ENCODE assay signal across 19 cellular contexts in genomic region chr11:134452026-134452848, GRCh38. TPM values are rescaled to one million over a fixed set of nuclear protein-coding genes. Genes with fewer than 3 reads are reported as not detected.
A peak's percentile ranks its signal among the peaks of the same experiment; 100 is the strongest.
DNase-seq lines count a peak whose midpoint lies in the region; TF ChIP-seq lines count a peak whose summit lies in the region.
"Had no signal": no experiment of that assay in that cellular context is flagged by ENCODE, and none has a peak within 500 bp of the region (broad histone marks: within the 10 kb centered on the region; RNA-seq: fewer than 3 reads in every experiment).

No MANE protein-coding gene starts in this region.

- no peak for TF ChIP-seq EP300 in sigmoid colon (IDR thresholded peaks at IDR 0.05)
- no peak for TF ChIP-seq EP300 in ovary (IDR thresholded peaks at IDR 0.05)

- H3K4me1 ChIP-seq in sigmoid colon (no peaks in the 10 kb centered on the region), SJCRH30 (no peaks in the 10 kb centered on the region), ovary (ENCODE audit: insufficient read depth) (no peaks in the 10 kb centered on the region)

- 87 to 89% methylated on average over 14 of the region's 14 CpGs for WGBS in sigmoid colon, 2 donors
- 75 to 79% (median 77%) methylated on average over 13 to 14 of the region's 14 CpGs for WGBS in ovary, 3 donors

- H3K36me3 ChIP-seq in sigmoid colon (no peaks in the 10 kb centered on the region), SJCRH30 (no peaks in the 10 kb centered on the region), ovary (no peaks in the 10 kb centered on the region)

- peak in 9 of 14 donors; percentile 9 to 67 (median 23) for DNase-seq in C1 segment of cervical spinal cord (lab: John Stamatoyannopoulos, UW)
- DNase-seq in caudate nucleus (lab: John Stamatoyannopoulos, UW), result peak in 37 of 61 donors; percentile 11 to 73 (median 51)
- peak; percentile 49 for DNase-seq in mesenteric fat pad (ENCODE audit: low spot score)
- DNase-seq in sigmoid colon, result peak; percentile 43
- no peak for DNase-seq in SJCRH30
- no peak for DNase-seq in SHP77 (lab: John Stamatoyannopoulos, UW)
- no peak for DNase-seq in ovary
- DNase-seq in activated gamma-delta T cell (lab: John Stamatoyannopoulos, UW), result no peak
- DNase-seq: 8988T, COR-L47, DMS153, EL, H7, Karpas-422, NCI-H1930, NCI-H2171, NCI-H446 treated with DMSO at 0.1 percent for 48 hours, NCI-H774 had no signal

- H3K9me3 ChIP-seq in sigmoid colon, result peaks cover 0 to 5% (median 4%) of the 10 kb centered on the region in 4 donors
- H3K9me3 ChIP-seq in SJCRH30 (replicated peaks), result no peaks in the 10 kb centered on the region
- H3K9me3 ChIP-seq in ovary, result no peaks in the 10 kb centered on the region

- H3K27ac ChIP-seq in caudate nucleus (ENCODE audit: low read depth, low read length), result peak overlapping the region; percentile 24
- no peak overlapping the region for H3K27ac ChIP-seq in sigmoid colon
- no peak overlapping the region for H3K27ac ChIP-seq in SJCRH30
- no peak overlapping the region for H3K27ac ChIP-seq in ovary
- H3K27ac ChIP-seq: BLaER1 treated with 17β-estradiol and CSF1 and Interleukin-3, amounts not matched to agents 10 nM and 100 nM had no signal

- no peak for TF ChIP-seq POLR2A in sigmoid colon (IDR thresholded peaks at IDR 0.05)
- no peak for TF ChIP-seq POLR2A in ovary (IDR thresholded peaks at IDR 0.05)

- TF ChIP-seq CTCF in sigmoid colon (IDR thresholded peaks at IDR 0.05), result no peak
- TF ChIP-seq CTCF in ovary (IDR thresholded peaks at IDR 0.05), result no peak

- intact Hi-C loops in sigmoid colon (cut with DNase I) (no loop called here), ovary (cut with DNase I) (no loop called here)

- no peaks in the 10 kb centered on the region for H3K27me3 ChIP-seq in sigmoid colon
- no peaks in the 10 kb centered on the region for H3K27me3 ChIP-seq in SJCRH30
- H3K27me3 ChIP-seq in ovary, result no peaks in the 10 kb centered on the region
- H3K27me3 ChIP-seq: BLaER1 treated with 17β-estradiol and CSF1 and Interleukin-3, amounts not matched to agents 10 nM and 100 nM had no signal

- H3K4me3 ChIP-seq in sigmoid colon, result no peak overlapping the region
- H3K4me3 ChIP-seq in SJCRH30, result no peak overlapping the region
- no peak overlapping the region for H3K4me3 ChIP-seq in ovary
- H3K4me3 ChIP-seq: BLaER1 treated with 17β-estradiol and CSF1 and Interleukin-3, amounts not matched to agents 10 nM and 100 nM had no signal

RNA-seq across cellular contexts. Expression of gene B3GAT1, which starts 40.2 kb away (rescaled TPM):
- 0.32 TPM for total RNA-seq in mesenteric fat pad
- under 1 TPM in 3 of 4 donors, not detected in 1; 0.16 to 0.28 (median 0.27) TPM for total RNA-seq in sigmoid colon
- polyA plus RNA-seq in sigmoid colon, result under 1 TPM in 1 of 3 donors, not detected in 2; 0.63 TPM
- total RNA-seq in SJCRH30 (2014; rRNA removed; shearing (Covaris generic)), result not detected in 2 replicates
- total RNA-seq in ovary, result 1 to 10 TPM in 2 of 7 donors, under 1 TPM in 5; 0.18 to 1.4 (median 0.48) TPM
- polyA plus RNA-seq in ovary, result under 1 TPM; 0.11 to 0.23 TPM

Comparison
In these comparisons a context has a peak if more than half of its experiments do, and no peak if none do; other contexts are left out.
1. DNase-seq: peak in C1 segment of cervical spinal cord (9 of 14), caudate nucleus (37 of 61), mesenteric fat pad (single experiment) and sigmoid colon (single experiment); none in SJCRH30 (0 of 2), SHP77 (0 of 2), ovary (0 of 5) and activated gamma-delta T cell (single experiment).